17 cellular contexts compared by ENCODE assay signal in genomic region chr1:2302292-2302925, GRCh38.
DNase-seq lines count a peak whose midpoint lies in the region; ATAC-seq and FAIRE-seq lines count a peak whose summit lies in the region.
"Had no signal": no experiment of that assay in that cellular context is flagged by ENCODE, and none has a peak within 500 bp of the region (broad histone marks: within the 10 kb centered on the region; RNA-seq: fewer than 3 reads in every experiment).

No MANE protein-coding gene starts in this region.

- H3K36me3 Mint-ChIP-seq in activated CD4-positive, alpha-beta T cell treated with anti-CD3 and anti-CD28 coated beads for 36 hours (ENCODE audit: low read depth), result peaks cover 29% of the 10 kb centered on the region
- no peaks in the 10 kb centered on the region for H3K36me3 Mint-ChIP-seq in IgD-negative memory B cell
- peaks cover 97% of the 10 kb centered on the region for H3K36me3 Mint-ChIP-seq in effector memory CD8-positive, alpha-beta T cell (ENCODE audit: insufficient read depth)

- no peak for FAIRE-seq in small intestine (lab: Jason Lieb, UNC)

- H3K9me3 Mint-ChIP-seq in activated CD4-positive, alpha-beta T cell treated with anti-CD3 and anti-CD28 coated beads for 36 hours (ENCODE audit: low read depth), result no peaks in the 10 kb centered on the region
- no peaks in the 10 kb centered on the region for H3K9me3 Mint-ChIP-seq in IgD-negative memory B cell
- H3K9me3 Mint-ChIP-seq in effector memory CD8-positive, alpha-beta T cell, result no peaks in the 10 kb centered on the region

- H3K27ac ChIP-seq in small intestine (ENCODE audit: low read depth in 1 of 2, low read length in 1 of 2), result peak overlapping the region in 1 of 2 donors; percentile 94

- H3K27me3 Mint-ChIP-seq in activated CD4-positive, alpha-beta T cell treated with anti-CD3 and anti-CD28 coated beads for 36 hours, result no peaks in the 10 kb centered on the region
- H3K27me3 Mint-ChIP-seq in IgD-negative memory B cell, result no peaks in the 10 kb centered on the region
- H3K27me3 Mint-ChIP-seq in effector memory CD8-positive, alpha-beta T cell, result no peaks in the 10 kb centered on the region

- CTCF ChIA-PET in activated CD4-positive, alpha-beta T cell treated with anti-CD3 and anti-CD28 coated beads for 36 hours (lab: Charles Lee), result interaction anchor here (0.5 to 0.7 kb wide), 2 partner anchors 9 to 22 kb away, joined by 3 read pairs; no protein-coding TSS in a partner anchor

- H3K36me3 ChIP-seq in small intestine (ENCODE audit: control insufficient read depth in 2 of 2, insufficient read depth in 2 of 2, low read length in 2 of 2) (peaks cover 13 to 17% of the 10 kb centered on the region in 2 donors), MG63 (peaks cover 14% of the 10 kb centered on the region)
- H3K36me3 ChIP-seq: colonic mucosa had no signal

- WGBS in small intestine, 3 donors, result 76 to 88% (median 86%) methylated on average over 23 to 24 of the region's 24 CpGs

- no peak for ATAC-seq in activated CD4-positive, alpha-beta T cell treated with anti-CD3 and anti-CD28 coated beads for 36 hours
- ATAC-seq in effector memory CD8-positive, alpha-beta T cell (replicated peaks), result no peak

- intact Hi-C loops in activated CD4-positive, alpha-beta T cell treated with anti-CD3 and anti-CD28 coated beads for 36 hours (cut with DNase I, micrococcal nuclease), result loop anchor here in 1 of 2 experiments (5.0 kb wide), 1 partner anchor 245 kb away; no protein-coding TSS in a partner anchor

- no peak overlapping the region for H3K4me3 Mint-ChIP-seq in activated CD4-positive, alpha-beta T cell treated with anti-CD3 and anti-CD28 coated beads for 36 hours
- peak overlapping the region in 3 of 4 donors; percentile 21 to 64 (median 57) for H3K4me3 Mint-ChIP-seq in IgD-negative memory B cell
- H3K4me3 Mint-ChIP-seq in effector memory CD8-positive, alpha-beta T cell, result peak overlapping the region in 1 of 2 donors; percentile 81

- peaks cover 45% of the 10 kb centered on the region for H3K4me1 Mint-ChIP-seq in activated CD4-positive, alpha-beta T cell treated with anti-CD3 and anti-CD28 coated beads for 36 hours
- H3K4me1 Mint-ChIP-seq in IgD-negative memory B cell, result peaks cover 17 to 21% (median 21%) of the 10 kb centered on the region in 3 donors
- peaks cover 19 to 30% of the 10 kb centered on the region in 2 donors for H3K4me1 Mint-ChIP-seq in effector memory CD8-positive, alpha-beta T cell (ENCODE audit: low read depth in 2 of 2)

- peak overlapping the region; percentile 95 for H3K27ac Mint-ChIP-seq in activated CD4-positive, alpha-beta T cell treated with anti-CD3 and anti-CD28 coated beads for 36 hours
- H3K27ac Mint-ChIP-seq in IgD-negative memory B cell, result peak overlapping the region in 2 of 3 donors; percentile 100
- peak overlapping the region; percentile 98 to 99 for H3K27ac Mint-ChIP-seq in effector memory CD8-positive, alpha-beta T cell

- DNase-seq in activated CD4-positive, alpha-beta T cell treated with anti-CD3 and anti-CD28 coated beads for 36 hours, result no peak
- no peak for DNase-seq in activated CD4-positive, alpha-beta T cell treated with anti-CD3 and anti-CD28 coated beads, Interleukin-2, amount 50 U/mL, for 1 hour
- no peak for DNase-seq in effector memory CD8-positive, alpha-beta T cell
- DNase-seq in small intestine, result peak; percentile 20
- no peak for DNase-seq in RPMI8226
- DNase-seq in MG63, result no peak
- no peak for DNase-seq in cortex of kidney (lab: John Stamatoyannopoulos, UW)
- DNase-seq: 8988T; activated effector memory CD4-positive, alpha-beta T cell treated with Interleukin-2 at 50 U/mL for 16 hours; colonic mucosa; erythroblast; glutamatergic neuron; islet precursor cell; NCI-H526 treated with DMSO at 0.1 percent for 48 hours; stimulated activated CD4-positive, alpha-beta T cell treated with anti-CD3 and anti-CD28 coated beads, Interleukin-4, amount 100 ng/mL, for 24 hours; transverse colon had no signal

- no peaks in the 10 kb centered on the region for H3K9me3 ChIP-seq in small intestine (ENCODE audit: control insufficient read depth, low read depth)
- H3K9me3 ChIP-seq in MG63, result no peaks in the 10 kb centered on the region
- H3K9me3 ChIP-seq: colonic mucosa, transverse colon had no signal

- H3K27me3 ChIP-seq in small intestine (ENCODE audit: control insufficient read depth in 2 of 2, insufficient read depth in 2 of 2, low read length in 2 of 2), result no peaks in the 10 kb centered on the region
- H3K27me3 ChIP-seq in MG63, result no peaks in the 10 kb centered on the region
- H3K27me3 ChIP-seq: colonic mucosa, transverse colon had no signal

- POLR2A ChIA-PET in activated CD4-positive, alpha-beta T cell treated with anti-CD3 and anti-CD28 coated beads for 36 hours (lab: Charles Lee), result no interaction called here

- H3K4me1 ChIP-seq in small intestine (ENCODE audit: control insufficient read depth in 2 of 2, insufficient read depth in 1 of 2, low read depth in 1 of 2, low read length in 1 of 2), result no peaks in the 10 kb centered on the region

- no peak overlapping the region for H3K4me3 ChIP-seq in small intestine (ENCODE audit: low read depth in 1 of 2, low read length in 2 of 2)
- no peak overlapping the region for H3K4me3 ChIP-seq in MG63
- H3K4me3 ChIP-seq: colonic mucosa, transverse colon had no signal
